In genomic region chr5:113118298-113118697, GRCh38 we compare ENCODE assay signal across 13 cellular contexts.
A peak's percentile ranks its signal among the peaks of the same experiment; 100 is the strongest.
DNase-seq lines count a peak whose midpoint lies in the region; FAIRE-seq and TF ChIP-seq lines count a peak whose summit lies in the region.
"Had no signal": no experiment of that assay in that cellular context is flagged by ENCODE, and none has a peak within 500 bp of the region (broad histone marks: within the 10 kb centered on the region; RNA-seq: fewer than 3 reads in every experiment).

No MANE protein-coding gene starts in this region.

- TF ChIP-seq POLR2A in GM12892 (IDR thresholded peaks at IDR 0.05; ENCODE audit: low read depth, low read length), result no peak

- peaks cover 16% of the 10 kb centered on the region for H3K4me1 ChIP-seq in BLaER1
- H3K4me1 ChIP-seq in HEK293 (ENCODE audit: control insufficient read depth, insufficient read depth, low read length), result peaks cover 10% of the 10 kb centered on the region; the same call in 1 of the 2 replicates
- peaks cover 28% of the 10 kb centered on the region for H3K4me1 ChIP-seq in GM23248 (ENCODE audit: insufficient read depth)

- no peaks in the 10 kb centered on the region for H3K27me3 ChIP-seq in BLaER1
- no peaks in the 10 kb centered on the region for H3K27me3 ChIP-seq in WERI-Rb-1 (ENCODE audit: insufficient read depth, low read depth, severe bottlenecking)
- H3K27me3 ChIP-seq in GM23248 (replicated peaks; ENCODE audit: insufficient read depth), result no peaks in the 10 kb centered on the region

- peaks cover 25% of the 10 kb centered on the region for H3F3A ChIP-seq in GM23248 (ENCODE audit: insufficient read depth)

- H3K4me2 ChIP-seq in BLaER1 (peak overlapping the region; percentile 71), GM23248 (ENCODE audit: unreplicated experiment) (no peak overlapping the region)

- no peak overlapping the region for H3K4me3 ChIP-seq in BLaER1
- H3K4me3 ChIP-seq in HEK293 (ENCODE audit: low read depth, low read length), result no peak overlapping the region
- H3K4me3 ChIP-seq in WERI-Rb-1 (ENCODE audit: low read depth, low read length), result no peak overlapping the region
- H3K4me3 ChIP-seq in GM23248, result no peak overlapping the region

- in situ Hi-C loops in G401 (cut with HindIII; ENCODE audit: low sequenced_read_pairs) (no loop called here), GM23248 (cut with MboI) (no loop called here)

- H3K27ac ChIP-seq in BLaER1 (no peak overlapping the region), HEK293 (ENCODE audit: extremely low read depth, low read depth, low read length) (no peak overlapping the region), WERI-Rb-1 (peak overlapping the region; percentile 29; the same call in 1 of the 2 replicates), GM23248 (no peak overlapping the region)

- 78 to 86% methylated on average over 3 of the region's 3 CpGs for WGBS in GM23248 (ENCODE audit: low coverage in 1 of 2, low lambda C conversion rate in 2 of 2, missing lambda C conversion rate in 2 of 2), 2 experiments

- H3K9me3 ChIP-seq in BLaER1 (peaks cover 11% of the 10 kb centered on the region; the same call in 1 of the 2 replicates), HEK293 (ENCODE audit: control insufficient read depth, insufficient read depth, low read depth, low read length) (no peaks in the 10 kb centered on the region), WERI-Rb-1 (ENCODE audit: severe bottlenecking) (no peaks in the 10 kb centered on the region), GM23248 (ENCODE audit: low read depth) (no peaks in the 10 kb centered on the region)

- DNase-seq in NCI-H748 treated with DMSO at 0.1 percent for 48 hours (lab: John Stamatoyannopoulos, UW), result peak; percentile 17
- DNase-seq in WERI-Rb-1, result no peak
- DNase-seq in G401 (ENCODE audit: low spot score), result no peak
- DNase-seq in GM12892 (ENCODE audit: insufficient read length), result no peak
- no peak for DNase-seq in GM23248
- DNase-seq in NCI-H774 (lab: John Stamatoyannopoulos, UW), result no peak
- DNase-seq: ACHN; CD4-positive, alpha-beta memory T cell; Kasumi-1; T-helper 17 cell had no signal

- no peaks in the 10 kb centered on the region for H3K36me3 ChIP-seq in BLaER1
- peaks cover 0 to 6% of the 10 kb centered on the region in 2 experiments; a peak in 1 of 3 replicates for H3K36me3 ChIP-seq in HEK293 (ENCODE audit: control insufficient read depth in 2 of 2, insufficient read depth in 1 of 2, low read length in 2 of 2)
- peaks cover 98% of the 10 kb centered on the region for H3K36me3 ChIP-seq in WERI-Rb-1
- no peaks in the 10 kb centered on the region for H3K36me3 ChIP-seq in GM23248 (ENCODE audit: low read depth)

- H3K9me2 ChIP-seq in GM23248 (ENCODE audit: insufficient read depth), result no peaks in the 10 kb centered on the region

- H3K9ac ChIP-seq in BLaER1, result no peak overlapping the region
- no peak overlapping the region for H3K9ac ChIP-seq in GM23248

- H4K20me1 ChIP-seq in BLaER1, result no peaks in the 10 kb centered on the region
- H4K20me1 ChIP-seq in GM23248 (ENCODE audit: insufficient read depth), result no peaks in the 10 kb centered on the region

- H2AFZ ChIP-seq in GM23248, result no peak overlapping the region

- CTCF ChIA-PET in HEK293 (lab: Yijun Ruan, JAX), result interaction anchor here (0.6 kb wide), 1 partner anchor 212 kb away, joined by 3 read pairs; no protein-coding TSS in a partner anchor

- TF ChIP-seq CTCF in HEK293 (tag by site-specific recombination; IDR thresholded peaks at IDR 0.05), result no peak
- no peak for TF ChIP-seq CTCF in WERI-Rb-1 (IDR thresholded peaks at IDR 0.05; ENCODE audit: low read depth, low read length)

- POLR2A ChIA-PET in HEK293 (lab: Yijun Ruan, JAX), result no interaction called here

- no peaks in the 10 kb centered on the region for H3K79me2 ChIP-seq in GM23248 (ENCODE audit: insufficient read depth)

- FAIRE-seq in GM12892 (lab: Jason Lieb, UNC), result no peak
- FAIRE-seq: H1 had no signal

TF ChIP-seq in HEK293, 187 proteins besides CTCF, POLR2A, EP300 and RAD21 (continues in another document):
- no peak for TF ChIP-seq ZBTB10 (tag by site-specific recombination; IDR thresholded peaks at IDR 0.05)
- TF ChIP-seq ZNF701 (tag by site-specific recombination; IDR thresholded peaks at IDR 0.05), result no peak
- no peak for TF ChIP-seq YY2 (tag by site-specific recombination; IDR thresholded peaks at IDR 0.05)
- no peak for TF ChIP-seq OVOL3 (tag by site-specific recombination; IDR thresholded peaks at IDR 0.05)
- TF ChIP-seq ZNF645 (tag by site-specific recombination; IDR thresholded peaks at IDR 0.05), result no peak
- no peak for TF ChIP-seq ZNF155 (tag by site-specific recombination; IDR thresholded peaks at IDR 0.05)
- no peak for TF ChIP-seq ZNF16 (tag by site-specific recombination; IDR thresholded peaks at IDR 0.05; ENCODE audit: low read depth)
- TF ChIP-seq ZNF585B (tag by site-specific recombination; IDR thresholded peaks at IDR 0.05), result no peak
- no peak for TF ChIP-seq ZNF560 (tag by site-specific recombination; IDR thresholded peaks at IDR 0.05; ENCODE audit: borderline replicate concordance)
- no peak for TF ChIP-seq ZNF148 (tag by site-specific recombination; IDR thresholded peaks at IDR 0.05; ENCODE audit: borderline replicate concordance)
- peak; percentile 20; the same call in 1 of the 2 replicates for TF ChIP-seq ZBTB44 (tag by site-specific recombination; IDR thresholded peaks at IDR 0.05)
- TF ChIP-seq ZNF626 (tag by site-specific recombination; IDR thresholded peaks at IDR 0.05), result no peak
- no peak for TF ChIP-seq ZNF266 (tag by site-specific recombination; IDR thresholded peaks at IDR 0.05; ENCODE audit: low read depth)
- no peak for TF ChIP-seq ZNF114 (tag by site-specific recombination; IDR thresholded peaks at IDR 0.05)
- TF ChIP-seq GLIS1 (tag by site-specific recombination; IDR thresholded peaks at IDR 0.05), result peak; percentile 40; the same call in 1 of the 2 replicates
- no peak for TF ChIP-seq ZSCAN23 (tag by site-specific recombination; IDR thresholded peaks at IDR 0.05)
- TF ChIP-seq ZNF654 (tag by site-specific recombination; IDR thresholded peaks at IDR 0.05; ENCODE audit: low read depth), result no peak
- TF ChIP-seq KLF10 (tag by site-specific recombination; IDR thresholded peaks at IDR 0.05), result no peak
- TF ChIP-seq ZSCAN30 (tag by site-specific recombination; IDR thresholded peaks at IDR 0.05), result peak; percentile 56; the same call in 1 of the 2 replicates
